1 cellular context compared by ENCODE assay signal in the genomic region with DNA sequence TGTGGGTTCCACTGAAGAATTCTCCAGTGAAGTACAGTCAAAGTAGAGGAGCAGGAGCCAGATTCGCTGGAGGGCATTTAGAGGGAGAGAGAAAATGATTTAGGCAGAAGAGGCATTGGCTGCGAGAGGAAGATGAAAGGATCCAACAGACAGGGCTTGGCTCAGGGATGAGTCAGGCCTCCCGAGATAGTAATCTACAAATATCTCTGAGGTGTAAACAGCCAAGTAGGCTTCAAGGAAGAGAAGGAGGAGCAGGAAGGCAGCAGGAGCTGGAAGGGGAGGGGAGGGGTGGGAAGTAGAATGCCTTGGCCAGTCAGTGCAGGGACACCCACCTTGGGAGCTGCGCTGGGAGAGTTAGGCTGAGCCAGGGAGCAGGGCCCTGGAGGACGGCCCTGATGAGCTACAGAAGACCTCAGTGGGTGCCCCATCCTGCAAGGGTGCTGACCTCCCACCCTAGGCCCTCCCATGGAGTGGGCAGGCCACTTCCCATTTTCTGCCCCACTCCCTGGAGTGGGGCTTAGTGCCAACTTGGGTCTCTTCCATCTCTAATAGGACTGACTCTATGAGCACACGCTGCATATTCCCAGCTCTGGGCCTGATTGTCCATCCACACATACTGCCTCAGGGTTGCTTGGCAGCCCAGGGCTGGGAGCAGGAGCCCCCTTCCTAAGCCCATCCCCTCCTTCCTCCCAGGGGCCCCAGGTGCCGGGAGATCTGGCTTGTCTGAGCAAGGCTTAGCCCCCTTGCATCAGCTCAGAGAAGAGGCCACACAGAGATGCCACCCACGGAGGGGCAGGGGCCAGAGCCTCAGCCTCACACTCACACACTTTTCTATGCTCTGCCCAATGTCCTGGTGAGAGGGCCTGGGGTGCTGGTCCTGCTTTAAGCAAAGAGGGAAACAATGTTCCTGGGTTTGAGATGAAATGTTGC.
TF ChIP-seq lines count a peak whose summit lies in the region.

No MANE protein-coding gene starts in this region.

TF ChIP-seq in K562, 482 proteins besides CTCF, POLR2A, EP300 and RAD21 (continued from another document):
- TF ChIP-seq, protein P1, sequence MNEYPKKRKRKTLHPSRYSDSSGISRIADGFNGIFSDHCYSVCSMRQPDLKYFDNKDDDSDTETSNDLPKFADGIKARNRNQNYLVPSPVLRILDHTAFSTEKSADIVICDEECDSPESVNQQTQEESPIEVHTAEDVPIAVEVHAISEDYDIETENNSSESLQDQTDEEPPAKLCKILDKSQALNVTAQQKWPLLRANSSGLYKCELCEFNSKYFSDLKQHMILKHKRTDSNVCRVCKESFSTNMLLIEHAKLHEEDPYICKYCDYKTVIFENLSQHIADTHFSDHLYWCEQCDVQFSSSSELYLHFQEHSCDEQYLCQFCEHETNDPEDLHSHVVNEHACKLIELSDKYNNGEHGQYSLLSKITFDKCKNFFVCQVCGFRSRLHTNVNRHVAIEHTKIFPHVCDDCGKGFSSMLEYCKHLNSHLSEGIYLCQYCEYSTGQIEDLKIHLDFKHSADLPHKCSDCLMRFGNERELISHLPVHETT (CRISPR knock-in tag; conservative IDR thresholded peaks at IDR 0.05 in 1 of 2, IDR thresholded peaks at IDR 0.05 in 1 of 2) = no peak
- no peak for TF ChIP-seq NFIX (CRISPR knock-in tag; IDR thresholded peaks at IDR 0.05; ENCODE audit: low read depth)
- no peak for TF ChIP-seq PURB (CRISPR knock-in tag; IDR thresholded peaks at IDR 0.05; ENCODE audit: low read depth)
- TF ChIP-seq ASH1L (IDR thresholded peaks at IDR 0.05; ENCODE audit: borderline replicate concordance, low read depth, partially characterized antibody) = no peak
- no peak for TF ChIP-seq ZKSCAN3 (CRISPR knock-in tag; IDR thresholded peaks at IDR 0.05)
- TF ChIP-seq KLF16 (IDR thresholded peaks at IDR 0.05) = no peak
- TF ChIP-seq, protein P2, sequence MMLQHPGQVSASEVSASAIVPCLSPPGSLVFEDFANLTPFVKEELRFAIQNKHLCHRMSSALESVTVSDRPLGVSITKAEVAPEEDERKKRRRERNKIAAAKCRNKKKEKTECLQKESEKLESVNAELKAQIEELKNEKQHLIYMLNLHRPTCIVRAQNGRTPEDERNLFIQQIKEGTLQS (IDR thresholded peaks at IDR 0.05) = peak; percentile 66
- TF ChIP-seq, protein P2 (CRISPR knock-in tag; conservative IDR thresholded peaks at IDR 0.05) = no peak
- no peak for TF ChIP-seq ZNF121 (CRISPR knock-in tag; conservative IDR thresholded peaks at IDR 0.05)
- TF ChIP-seq RBM17 (IDR thresholded peaks at IDR 0.05; ENCODE audit: borderline replicate concordance, low read depth, low read length) = no peak
- TF ChIP-seq SPI1 (IDR thresholded peaks at IDR 0.05; ENCODE audit: borderline replicate concordance, low read depth, low read length) = peak; percentile 37; the same call in 1 of the 2 replicates
- no peak for TF ChIP-seq THRA (IDR thresholded peaks at IDR 0.05)
- TF ChIP-seq FOSL1 (tag; conservative IDR thresholded peaks at IDR 0.05) = peak; percentile 78
- no peak for TF ChIP-seq ZBTB8A (IDR thresholded peaks at IDR 0.05; ENCODE audit: partially characterized antibody)
- no peak for TF ChIP-seq ZNF232 (CRISPR knock-in tag; IDR thresholded peaks at IDR 0.05)
- TF ChIP-seq TCF15 (CRISPR knock-in tag; IDR thresholded peaks at IDR 0.05) = no peak
- TF ChIP-seq JUN (IDR thresholded peaks at IDR 0.05; ENCODE audit: borderline replicate concordance, low read depth, low read length) = 0 out of 2 replicates have a peak, but pooled peaks have one; percentile 63
- TF ChIP-seq JUN (CRISPR knock-in tag; IDR thresholded peaks at IDR 0.05; ENCODE audit: borderline replicate concordance) = no peak
- TF ChIP-seq, protein P3, sequence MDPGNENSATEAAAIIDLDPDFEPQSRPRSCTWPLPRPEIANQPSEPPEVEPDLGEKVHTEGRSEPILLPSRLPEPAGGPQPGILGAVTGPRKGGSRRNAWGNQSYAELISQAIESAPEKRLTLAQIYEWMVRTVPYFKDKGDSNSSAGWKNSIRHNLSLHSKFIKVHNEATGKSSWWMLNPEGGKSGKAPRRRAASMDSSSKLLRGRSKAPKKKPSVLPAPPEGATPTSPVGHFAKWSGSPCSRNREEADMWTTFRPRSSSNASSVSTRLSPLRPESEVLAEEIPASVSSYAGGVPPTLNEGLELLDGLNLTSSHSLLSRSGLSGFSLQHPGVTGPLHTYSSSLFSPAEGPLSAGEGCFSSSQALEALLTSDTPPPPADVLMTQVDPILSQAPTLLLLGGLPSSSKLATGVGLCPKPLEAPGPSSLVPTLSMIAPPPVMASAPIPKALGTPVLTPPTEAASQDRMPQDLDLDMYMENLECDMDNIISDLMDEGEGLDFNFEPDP (CRISPR knock-in tag; IDR thresholded peaks at IDR 0.05) = no peak
- TF ChIP-seq HIVEP1 (CRISPR knock-in tag; IDR thresholded peaks at IDR 0.05) = no peak
- TF ChIP-seq ZNF79 (CRISPR knock-in tag; IDR thresholded peaks at IDR 0.05; ENCODE audit: low read depth) = no peak
- no peak for TF ChIP-seq THAP7 (CRISPR knock-in tag; IDR thresholded peaks at IDR 0.05)
- peak; percentile 83 for TF ChIP-seq JUND (IDR thresholded peaks at IDR 0.05; ENCODE audit: borderline replicate concordance, low read depth, low read length)
- peak; percentile 75; the same call in 1 of the 3 replicates for TF ChIP-seq JUND (tag; IDR thresholded peaks at IDR 0.05; ENCODE audit: borderline replicate concordance, low read depth, low read length)
- TF ChIP-seq MYBL2 (IDR thresholded peaks at IDR 0.05; ENCODE audit: low read depth) = no peak
- no peak for TF ChIP-seq MYBL2 (CRISPR knock-in tag; IDR thresholded peaks at IDR 0.05; ENCODE audit: borderline replicate concordance)
- TF ChIP-seq ZNF398 (CRISPR knock-in tag; IDR thresholded peaks at IDR 0.05) = no peak
- no peak for TF ChIP-seq HNRNPLL (IDR thresholded peaks at IDR 0.05; ENCODE audit: low read depth, low read length, poor library complexity, severe bottlenecking)
- TF ChIP-seq DPF2 (IDR thresholded peaks at IDR 0.05) = peak; percentile 53
- TF ChIP-seq, protein P4, sequence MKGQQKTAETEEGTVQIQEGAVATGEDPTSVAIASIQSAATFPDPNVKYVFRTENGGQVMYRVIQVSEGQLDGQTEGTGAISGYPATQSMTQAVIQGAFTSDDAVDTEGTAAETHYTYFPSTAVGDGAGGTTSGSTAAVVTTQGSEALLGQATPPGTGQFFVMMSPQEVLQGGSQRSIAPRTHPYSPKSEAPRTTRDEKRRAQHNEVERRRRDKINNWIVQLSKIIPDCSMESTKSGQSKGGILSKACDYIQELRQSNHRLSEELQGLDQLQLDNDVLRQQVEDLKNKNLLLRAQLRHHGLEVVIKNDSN (CRISPR knock-in tag; IDR thresholded peaks at IDR 0.05) = no peak
- no peak for TF ChIP-seq HDAC2 (IDR thresholded peaks at IDR 0.05)
- peak; percentile 44; the same call in 1 of the 2 replicates for TF ChIP-seq ARID1B (IDR thresholded peaks at IDR 0.05)
- TF ChIP-seq SMC3 (conservative IDR thresholded peaks at IDR 0.05; ENCODE audit: insufficient read depth, low read depth, low read length) = no peak
- TF ChIP-seq HNRNPK (IDR thresholded peaks at IDR 0.05; ENCODE audit: low read depth, low read length, poor library complexity, severe bottlenecking) = no peak
- no peak for TF ChIP-seq ID3 (CRISPR knock-in tag; IDR thresholded peaks at IDR 0.05)
- no peak for TF ChIP-seq ID3 (tag; IDR thresholded peaks at IDR 0.05)
- TF ChIP-seq PML (IDR thresholded peaks at IDR 0.05; ENCODE audit: low read length) = no peak
- TF ChIP-seq VEZF1 (CRISPR knock-in tag; IDR thresholded peaks at IDR 0.05) = peak; percentile 29; the same call in 1 of the 2 replicates
- TF ChIP-seq ZNF76 (CRISPR knock-in tag; IDR thresholded peaks at IDR 0.05; ENCODE audit: borderline replicate concordance) = no peak
- TF ChIP-seq ZNF785 (CRISPR knock-in tag; IDR thresholded peaks at IDR 0.05) = no peak
- no peak for TF ChIP-seq BRF1 (IDR thresholded peaks at IDR 0.05; ENCODE audit: borderline replicate concordance, extremely low read depth, insufficient read length)
- no peak for TF ChIP-seq DDX20 (tag; IDR thresholded peaks at IDR 0.05; ENCODE audit: low read depth)
- no peak for TF ChIP-seq ZNF253 (CRISPR knock-in tag; conservative IDR thresholded peaks at IDR 0.05)
- TF ChIP-seq SAFB2 (IDR thresholded peaks at IDR 0.05; ENCODE audit: borderline replicate concordance, low read depth, low read length, severe bottlenecking) = no peak
- no peak for TF ChIP-seq CBX1 (IDR thresholded peaks at IDR 0.05; ENCODE audit: low read depth)
